Comparison of ENCODE assay signal across 9 cellular contexts in genomic region chr20:49768204-49769124, GRCh38. TPM values are rescaled to one million over a fixed set of nuclear protein-coding genes. Genes with fewer than 3 reads are reported as not detected.
DNase-seq lines count a peak whose midpoint lies in the region; TF ChIP-seq lines count a peak whose summit lies in the region.
"Had no signal": no experiment of that assay in that cellular context is flagged by ENCODE, and none has a peak within 500 bp of the region (broad histone marks: within the 10 kb centered on the region; RNA-seq: fewer than 3 reads in every experiment).

No MANE protein-coding gene starts in this region.

- peaks cover 2% of the 10 kb centered on the region for H3K9me3 Mint-ChIP-seq in glutamatergic neuron (ENCODE audit: unreplicated experiment)

- intact Hi-C loops in adrenal gland (cut with DNase I), result no loop called here

- TF ChIP-seq POLR2A in adrenal gland (IDR thresholded peaks at IDR 0.05), result peak in 1 of 2 donors; percentile 16

- no peaks in the 10 kb centered on the region for H3K4me1 Mint-ChIP-seq in glutamatergic neuron (ENCODE audit: low read depth, unreplicated experiment)

- TF ChIP-seq CTCF in adrenal gland (IDR thresholded peaks at IDR 0.05), result no peak
- no peak for TF ChIP-seq CTCF in glutamatergic neuron (IDR thresholded peaks at IDR 0.05; ENCODE audit: partially characterized antibody, unreplicated experiment)
- no peak for TF ChIP-seq CTCF in BE2C (IDR thresholded peaks at IDR 0.05; ENCODE audit: low read depth, low read length)
- TF ChIP-seq CTCF in WERI-Rb-1 (IDR thresholded peaks at IDR 0.05; ENCODE audit: low read depth, low read length), result no peak

- H3K27me3 Mint-ChIP-seq in glutamatergic neuron (ENCODE audit: unreplicated experiment), result peaks cover 1% of the 10 kb centered on the region

- H3K27ac Mint-ChIP-seq in glutamatergic neuron (ENCODE audit: unreplicated experiment), result no peak overlapping the region

- H3K36me3 ChIP-seq in ES-I3 (ENCODE audit: insufficient read depth, low read length) (no peaks in the 10 kb centered on the region), adrenal gland (replicated peaks in 1 of 2) (no peaks in the 10 kb centered on the region), iPS DF 6.9 (ENCODE audit: control insufficient read depth, insufficient read depth, low read length) (no peaks in the 10 kb centered on the region), BE2C (no peaks in the 10 kb centered on the region), WERI-Rb-1 (no peaks in the 10 kb centered on the region)
- H3K36me3 ChIP-seq: SJSA1 had no signal

- H3K4me1 ChIP-seq in ES-I3 (ENCODE audit: insufficient read depth, low read length) (peaks cover 27% of the 10 kb centered on the region), adrenal gland (replicated peaks in 1 of 2) (peaks cover 23 to 77% of the 10 kb centered on the region in 2 donors), iPS DF 6.9 (ENCODE audit: control insufficient read depth, insufficient read depth, low read length) (peaks cover 11% of the 10 kb centered on the region; the same call in 1 of the 2 replicates), BE2C (peaks cover 9% of the 10 kb centered on the region)

- 13 to 24% (median 17%) methylated on average over 8 of the region's 8 CpGs for WGBS in adrenal gland, 4 donors
- WGBS in iPS DF 6.9 (ENCODE audit: insufficient coverage, insufficient read length), result no CpG with 5 or more reads among the region's 8 CpGs

- H3K9me3 ChIP-seq in ES-I3 (ENCODE audit: control insufficient read depth, insufficient read depth, low read length), result no peaks in the 10 kb centered on the region
- H3K9me3 ChIP-seq in adrenal gland (replicated peaks in 1 of 3), result no peaks in the 10 kb centered on the region
- H3K9me3 ChIP-seq in iPS DF 6.9 (ENCODE audit: control insufficient read depth, insufficient read depth, low read length), result no peaks in the 10 kb centered on the region
- H3K9me3 ChIP-seq in BE2C, result no peaks in the 10 kb centered on the region
- peaks cover 2% of the 10 kb centered on the region for H3K9me3 ChIP-seq in WERI-Rb-1 (ENCODE audit: severe bottlenecking)
- H3K9me3 ChIP-seq: SJSA1 had no signal

- H3K27ac ChIP-seq in adrenal gland (peak overlapping the region; percentile 48 to 91 (median 76)), iPS DF 6.9 (ENCODE audit: low read length) (peak overlapping the region; percentile 62), WERI-Rb-1 (no peak overlapping the region)
- H3K27ac ChIP-seq: SJSA1 had no signal

- no peaks in the 10 kb centered on the region for H3K36me3 Mint-ChIP-seq in glutamatergic neuron (ENCODE audit: unreplicated experiment)

- peak; percentile 67 for DNase-seq in NCI-H2107 treated with DMSO at 0.1 percent for 48 hours (lab: John Stamatoyannopoulos, UW; ENCODE audit: unreplicated experiment)
- peak; percentile 63 to 96 (median 90) for DNase-seq in adrenal gland
- peak; percentile 76 for DNase-seq in iPS DF 6.9 (ENCODE audit: low read depth, low spot score)
- DNase-seq in smooth muscle cell of the brain vasculature (ENCODE audit: low read depth, low spot score), result peak; percentile 91
- DNase-seq in glutamatergic neuron, result no peak
- no peak for DNase-seq in BE2C
- DNase-seq in WERI-Rb-1, result no peak

- H3K4me3 Mint-ChIP-seq in glutamatergic neuron (ENCODE audit: unreplicated experiment), result no peak overlapping the region

- H3K27me3 ChIP-seq in adrenal gland (no peaks in the 10 kb centered on the region), iPS DF 6.9 (ENCODE audit: control insufficient read depth, insufficient read depth, low read length) (no peaks in the 10 kb centered on the region), BE2C (no peaks in the 10 kb centered on the region), WERI-Rb-1 (ENCODE audit: insufficient read depth, low read depth, severe bottlenecking) (no peaks in the 10 kb centered on the region)
- H3K27me3 ChIP-seq: SJSA1 had no signal

- H3K9ac ChIP-seq in ES-I3 (ENCODE audit: low read depth, low read length), result peak overlapping the region; percentile 16; the same call in 1 of the 2 replicates

- H3K4me3 ChIP-seq in adrenal gland (no peak overlapping the region), iPS DF 6.9 (ENCODE audit: low read length) (no peak overlapping the region), BE2C (ENCODE audit: low read depth, low read length) (no peak overlapping the region), WERI-Rb-1 (ENCODE audit: low read depth, low read length) (no peak overlapping the region)
- H3K4me3 ChIP-seq: SJSA1 had no signal

RNA-seq across cellular contexts. Expression of gene SLC9A8, which starts 44.2 kb away (rescaled TPM):
- 10 to 100 TPM; 12.4 to 23.3 (median 18.1) TPM for total RNA-seq in adrenal gland
- 10 to 100 TPM; 15.5 to 19.1 (median 17.0) TPM for polyA plus RNA-seq in adrenal gland
- 10.6 TPM for total RNA-seq in glutamatergic neuron (ENCODE audit: unreplicated experiment)
- 4.5 TPM for polyA plus RNA-seq in BE2C (2012; ENCODE audit: insufficient read depth, insufficient read length, low read depth)

RNA-seq across cellular contexts. Expression of gene B4GALT5, which starts 54.8 kb away (rescaled TPM):
- total RNA-seq in adrenal gland (100 to 1,000 TPM in 2 of 8 donors, 10 to 100 TPM in 6; 47.4 to 137 (median 69.1) TPM), glutamatergic neuron (ENCODE audit: unreplicated experiment) (61.3 TPM)
- polyA plus RNA-seq in adrenal gland, result 10 to 100 TPM; 14.2 to 77.7 (median 18.1) TPM
- polyA plus RNA-seq in BE2C (2012; ENCODE audit: insufficient read depth, insufficient read length, low read depth), result 36.9 TPM

Comparison
In these comparisons a context has a peak if more than half of its experiments do, and no peak if none do; other contexts are left out.
1. DNase-seq: peak in NCI-H2107 treated with DMSO at 0.1 percent for 48 hours (single experiment), adrenal gland (7 of 7), iPS DF 6.9 (single experiment) and smooth muscle cell of the brain vasculature (single experiment); none in glutamatergic neuron (single experiment), BE2C (single experiment) and WERI-Rb-1 (single experiment).